20 cellular contexts compared by ENCODE assay signal in genomic region chr4:45345551-45345950, GRCh38.
DNase-seq lines count a peak whose midpoint lies in the region; ATAC-seq and TF ChIP-seq lines count a peak whose summit lies in the region.
"Had no signal": no experiment of that assay in that cellular context is flagged by ENCODE, and none has a peak within 500 bp of the region (broad histone marks: within the 10 kb centered on the region; RNA-seq: fewer than 3 reads in every experiment).

No MANE protein-coding gene starts in this region.

- H2AFZ ChIP-seq in SK-N-SH (ENCODE audit: low read depth): no peak overlapping the region

- no peaks in the 10 kb centered on the region for H3K36me3 Mint-ChIP-seq in glutamatergic neuron (ENCODE audit: unreplicated experiment)
- no peaks in the 10 kb centered on the region for H3K36me3 Mint-ChIP-seq in T-helper 2 cell treated with Interferon-gamma antibody and Interleukin-4, amounts not matched to agents 5 μg/mL and 100 μg/mL, for 36 hours (ENCODE audit: low read depth)
- H3K36me3 Mint-ChIP-seq in activated naive CD4-positive, alpha-beta T cell treated with anti-CD3 and anti-CD28 coated beads, Interleukin-2, amount 50 U/mL, for 72 hours: no peaks in the 10 kb centered on the region
- H3K36me3 Mint-ChIP-seq: CD4-positive, CD25-positive, alpha-beta regulatory T cell; CD8-positive, alpha-beta memory T cell had no signal

- POLR2A ChIA-PET in SK-N-SH (lab: Yijun Ruan, JAX): no interaction called here

- H3K9me2 ChIP-seq in SK-N-SH: no peaks in the 10 kb centered on the region

- peaks cover 5% of the 10 kb centered on the region for H3K9me3 Mint-ChIP-seq in glutamatergic neuron (ENCODE audit: unreplicated experiment)
- H3K9me3 Mint-ChIP-seq in T-helper 2 cell treated with Interferon-gamma antibody and Interleukin-4, amounts not matched to agents 5 μg/mL and 100 μg/mL, for 36 hours: peaks cover 25% of the 10 kb centered on the region
- H3K9me3 Mint-ChIP-seq in activated naive CD4-positive, alpha-beta T cell treated with anti-CD3 and anti-CD28 coated beads, Interleukin-2, amount 50 U/mL, for 72 hours: peaks cover 8 to 9% of the 10 kb centered on the region in 2 donors

- H3K4me3 ChIP-seq in SK-N-SH (ENCODE audit: low read depth in 2 of 2, low read length in 1 of 2): no peak overlapping the region
- H3K4me3 ChIP-seq: GM12878, HAP-1 had no signal

- no peak for TF ChIP-seq EP300 in SK-N-SH (IDR thresholded peaks at IDR 0.05; ENCODE audit: borderline replicate concordance in 1 of 2, low read depth in 1 of 2, low read length in 1 of 2)

- ATAC-seq in SK-N-SH treated with all-trans-retinoic acid at 6 μM for 48 hours: no peak
- ATAC-seq in activated naive CD4-positive, alpha-beta T cell treated with anti-CD3 and anti-CD28 coated beads, Interleukin-2, amount 50 U/mL, for 72 hours: no peak
- ATAC-seq: GM12878 had no signal

- H3F3A ChIP-seq in SK-N-SH (replicated peaks; ENCODE audit: insufficient read depth): no peaks in the 10 kb centered on the region

- no peak for TF ChIP-seq RAD21 in SK-N-SH (IDR thresholded peaks at IDR 0.05; ENCODE audit: low read length)

- no peak for TF ChIP-seq CTCF in SK-N-SH (IDR thresholded peaks at IDR 0.05)
- TF ChIP-seq CTCF in glutamatergic neuron (IDR thresholded peaks at IDR 0.05; ENCODE audit: partially characterized antibody, unreplicated experiment): no peak

- H3K4me1 Mint-ChIP-seq in glutamatergic neuron (ENCODE audit: low read depth, unreplicated experiment): peaks cover 42% of the 10 kb centered on the region
- H3K4me1 Mint-ChIP-seq in T-helper 2 cell treated with Interferon-gamma antibody and Interleukin-4, amounts not matched to agents 5 μg/mL and 100 μg/mL, for 36 hours (ENCODE audit: low read depth): no peaks in the 10 kb centered on the region
- H3K4me1 Mint-ChIP-seq: B cell; CD4-positive, CD25-positive, alpha-beta regulatory T cell; CD8-positive, alpha-beta memory T cell had no signal

- 19% methylated on average over 5 of the region's 5 CpGs for WGBS in SK-N-SH (ENCODE audit: low lambda C conversion rate)

- H3K4me2 ChIP-seq in SK-N-SH: no peak overlapping the region

- H3K9me3 ChIP-seq in SK-N-SH: no peaks in the 10 kb centered on the region
- H3K9me3 ChIP-seq: HAP-1 had no signal

- H3K27me3 Mint-ChIP-seq in glutamatergic neuron (ENCODE audit: unreplicated experiment): peaks cover 2% of the 10 kb centered on the region
- H3K27me3 Mint-ChIP-seq in T-helper 2 cell treated with Interferon-gamma antibody and Interleukin-4, amounts not matched to agents 5 μg/mL and 100 μg/mL, for 36 hours (ENCODE audit: low read depth): no peaks in the 10 kb centered on the region
- H3K27me3 Mint-ChIP-seq: B cell; CD4-positive, CD25-positive, alpha-beta regulatory T cell; CD8-positive, alpha-beta memory T cell had no signal

- no peak overlapping the region for H3K9ac ChIP-seq in SK-N-SH

- no peaks in the 10 kb centered on the region for H3K27me3 ChIP-seq in SK-N-SH (ENCODE audit: insufficient read depth)

- peak overlapping the region in 1 of 2 experiments; percentile 77; a peak in 2 of 4 replicates for H3K27ac ChIP-seq in SK-N-SH (ENCODE audit: low read depth in 2 of 2, low read length in 1 of 2)

- no peaks in the 10 kb centered on the region for H3K36me3 ChIP-seq in SK-N-SH (replicated peaks in 1 of 2; ENCODE audit: control insufficient read depth in 1 of 2, insufficient read depth in 2 of 2, low read length in 1 of 2)
- H3K36me3 ChIP-seq: HAP-1 had no signal

- H3K79me2 ChIP-seq in SK-N-SH (ENCODE audit: insufficient read depth): no peaks in the 10 kb centered on the region

- H3K27ac Mint-ChIP-seq in glutamatergic neuron (ENCODE audit: unreplicated experiment): peak overlapping the region; percentile 82
- H3K27ac Mint-ChIP-seq in T-helper 2 cell treated with Interferon-gamma antibody and Interleukin-4, amounts not matched to agents 5 μg/mL and 100 μg/mL, for 36 hours: no peak overlapping the region
- H3K27ac Mint-ChIP-seq in activated naive CD4-positive, alpha-beta T cell treated with anti-CD3 and anti-CD28 coated beads, Interleukin-2, amount 50 U/mL, for 72 hours: no peak overlapping the region
- H3K27ac Mint-ChIP-seq: B cell; CD8-positive, alpha-beta memory T cell had no signal

- H4K20me1 ChIP-seq in SK-N-SH (ENCODE audit: insufficient read depth): no peaks in the 10 kb centered on the region

- H3K4me3 Mint-ChIP-seq in glutamatergic neuron (ENCODE audit: unreplicated experiment): no peak overlapping the region
- H3K4me3 Mint-ChIP-seq in T-helper 2 cell treated with Interferon-gamma antibody and Interleukin-4, amounts not matched to agents 5 μg/mL and 100 μg/mL, for 36 hours: no peak overlapping the region
- H3K4me3 Mint-ChIP-seq: B cell; CD4-positive, CD25-positive, alpha-beta regulatory T cell; CD8-positive, alpha-beta memory T cell had no signal

- CTCF ChIA-PET in SK-N-SH (lab: Yijun Ruan, JAX): interaction anchor here (1.3 kb wide), 1 partner anchor 23 kb away, joined by 3 read pairs; no protein-coding TSS in a partner anchor

- DNase-seq in SK-N-SH: peak; percentile 8
- DNase-seq in SK-N-DZ (ENCODE audit: low spot score): peak; percentile 40
- DNase-seq in glutamatergic neuron: no peak
- no peak for DNase-seq in T-helper 2 cell treated with Interferon-gamma antibody and Interleukin-4, amounts not matched to agents 5 μg/mL and 100 μg/mL, for 36 hours (ENCODE audit: low spot score)
- DNase-seq in activated naive CD4-positive, alpha-beta T cell treated with anti-CD3 and anti-CD28 coated beads, Interleukin-2, amount 50 U/mL, for 72 hours (ENCODE audit: low spot score in 2 of 2): no peak
- DNase-seq in NCI-H2171 treated with DMSO at 0.1 percent for 48 hours (lab: John Stamatoyannopoulos, UW): no peak
- DNase-seq: 8988T; C1 segment of cervical spinal cord; CD4-positive, CD25-positive, alpha-beta regulatory T cell; CD8-positive, alpha-beta memory T cell; COR-L47; DMS 273 treated with DMSO at 0.1 percent for 48 hours; DMS53; DND-41; EL; GOT3 had no signal

- no peaks in the 10 kb centered on the region; a peak in 2 of 4 replicates for H3K4me1 ChIP-seq in SK-N-SH (ENCODE audit: control insufficient read depth in 1 of 2, insufficient read depth in 2 of 2, low read depth in 1 of 2, low read length in 1 of 2)
- H3K4me1 ChIP-seq: HAP-1 had no signal

TF ChIP-seq in SK-N-SH, 30 proteins besides CTCF, POLR2A, EP300 and RAD21 (continues in another document):
- TF ChIP-seq GABPA (IDR thresholded peaks at IDR 0.05; ENCODE audit: low read depth) (no peak), TEAD4 (IDR thresholded peaks at IDR 0.05; ENCODE audit: borderline replicate concordance, insufficient read depth) (no peak), CHD2 (IDR thresholded peaks at IDR 0.05; ENCODE audit: low read length, partially characterized antibody) (no peak), TAF1 (IDR thresholded peaks at IDR 0.05; ENCODE audit: borderline replicate concordance, low read depth, low read length) (no peak), SMC3 (IDR thresholded peaks at IDR 0.05; ENCODE audit: low read depth, low read length) (no peak), MEF2A (IDR thresholded peaks at IDR 0.05; ENCODE audit: borderline replicate concordance, low read depth) (no peak), RFX5 (IDR thresholded peaks at IDR 0.05; ENCODE audit: low read length) (no peak), TCF12 (IDR thresholded peaks at IDR 0.05) (no peak), SIN3A (IDR thresholded peaks at IDR 0.05; ENCODE audit: borderline replicate concordance, low read depth, low read length) (no peak)

TF ChIP-seq in SK-N-SH treated with all-trans-retinoic acid at 6 μM for 48 hours, 23 proteins besides CTCF, POLR2A, EP300 and RAD21:
- TF ChIP-seq ZFP30 (CRISPR knock-in tag; IDR thresholded peaks at IDR 0.05) (no peak), GLIS3 (CRISPR knock-in tag; IDR thresholded peaks at IDR 0.05) (no peak), ZNF8 (CRISPR knock-in tag; IDR thresholded peaks at IDR 0.05) (no peak), PPARA (CRISPR knock-in tag; IDR thresholded peaks at IDR 0.05; ENCODE audit: borderline replicate concordance) (no peak)

Comparison
In these comparisons a context has a peak if more than half of its experiments do, and no peak if none do; other contexts are left out.
1. DNase-seq: peak in SK-N-SH (single experiment) and SK-N-DZ (single experiment); none in glutamatergic neuron (single experiment), T-helper 2 cell treated with Interferon-gamma antibody and Interleukin-4, amounts not matched to agents 5 μg/mL and 100 μg/mL, for 36 hours (single experiment), activated naive CD4-positive, alpha-beta T cell treated with anti-CD3 and anti-CD28 coated beads, Interleukin-2, amount 50 U/mL, for 72 hours (0 of 2) and NCI-H2171 treated with DMSO at 0.1 percent for 48 hours (single experiment).